16 cellular contexts compared by ENCODE assay signal in genomic region chr3:34312684-34313083, GRCh38.
"Had no signal": no experiment of that assay in that cellular context is flagged by ENCODE, and none has a peak within 500 bp of the region (broad histone marks: within the 10 kb centered on the region; RNA-seq: fewer than 3 reads in every experiment).

No MANE protein-coding gene starts in this region.

- DNase-seq: activated CD8-positive, alpha-beta memory T cell treated with anti-CD3 and anti-CD28 coated beads for 24 hours; activated naive CD4-positive, alpha-beta T cell treated with anti-CD3 and anti-CD28 coated beads for 36 hours; activated T-cell treated with anti-CD3 and anti-CD28 coated beads for 4 hours; esophagus squamous epithelium; foreskin fibroblast; immature natural killer cell; left cardiac atrium; naive thymus-derived CD4-positive, alpha-beta T cell; stimulated activated CD4-positive, alpha-beta T cell treated with anti-CD3 and anti-CD28 coated beads, Interleukin-4, amount 100 ng/mL, for 4 hours; WERI-Rb-1 had no signal

- H3K36me3 Mint-ChIP-seq: immature natural killer cell; naive thymus-derived CD4-positive, alpha-beta T cell had no signal

- H3K27me3 ChIP-seq: cardiac muscle cell, esophagus squamous epithelium, tibial nerve had no signal

- H3K27ac Mint-ChIP-seq: activated CD4-positive, alpha-beta T cell treated with anti-CD3 and anti-CD28 coated beads, Interleukin-2, amount 10 ng/mL, durations not matched to agents 24 days and 14 days; activated naive CD4-positive, alpha-beta T cell treated with anti-CD3 and anti-CD28 coated beads for 36 hours; activated T-helper 17 cell treated with anti-CD3 and anti-CD28 coated beads, Interleukin-2, amount 50 U/mL, for 72 hours; immature natural killer cell; naive thymus-derived CD4-positive, alpha-beta T cell had no signal

- ATAC-seq: activated T-helper 17 cell treated with anti-CD3 and anti-CD28 coated beads, Interleukin-2, amount 50 U/mL, for 72 hours; left cardiac atrium; naive thymus-derived CD4-positive, alpha-beta T cell had no signal

- H3K4me1 Mint-ChIP-seq: activated CD4-positive, alpha-beta T cell treated with anti-CD3 and anti-CD28 coated beads, Interleukin-2, amount 10 ng/mL, durations not matched to agents 24 days and 14 days; activated T-helper 17 cell treated with anti-CD3 and anti-CD28 coated beads, Interleukin-2, amount 50 U/mL, for 72 hours; immature natural killer cell; naive thymus-derived CD4-positive, alpha-beta T cell had no signal

- H3K36me3 ChIP-seq: cardiac muscle cell, esophagus squamous epithelium, tibial nerve, WERI-Rb-1 had no signal

- H3K4me3 ChIP-seq: cardiac muscle cell, esophagus squamous epithelium, lung, skin epidermis, tibial nerve had no signal

- H3K4me3 Mint-ChIP-seq: activated CD4-positive, alpha-beta T cell treated with anti-CD3 and anti-CD28 coated beads, Interleukin-2, amount 10 ng/mL, durations not matched to agents 24 days and 14 days; activated naive CD4-positive, alpha-beta T cell treated with anti-CD3 and anti-CD28 coated beads for 36 hours; activated T-helper 17 cell treated with anti-CD3 and anti-CD28 coated beads, Interleukin-2, amount 50 U/mL, for 72 hours; immature natural killer cell; naive thymus-derived CD4-positive, alpha-beta T cell had no signal

- H3K9me3 Mint-ChIP-seq: activated CD4-positive, alpha-beta T cell treated with anti-CD3 and anti-CD28 coated beads, Interleukin-2, amount 10 ng/mL, durations not matched to agents 24 days and 14 days had no signal

- H3K27ac ChIP-seq: cardiac muscle cell, esophagus squamous epithelium, skin epidermis, tibial nerve, WERI-Rb-1 had no signal

- H3K27me3 Mint-ChIP-seq: activated CD4-positive, alpha-beta T cell treated with anti-CD3 and anti-CD28 coated beads, Interleukin-2, amount 10 ng/mL, durations not matched to agents 24 days and 14 days; activated T-helper 17 cell treated with anti-CD3 and anti-CD28 coated beads, Interleukin-2, amount 50 U/mL, for 72 hours had no signal

- H3K4me1 ChIP-seq: esophagus squamous epithelium, tibial nerve had no signal
